ENCODE assay signal across 1 cellular context in the genomic region with DNA sequence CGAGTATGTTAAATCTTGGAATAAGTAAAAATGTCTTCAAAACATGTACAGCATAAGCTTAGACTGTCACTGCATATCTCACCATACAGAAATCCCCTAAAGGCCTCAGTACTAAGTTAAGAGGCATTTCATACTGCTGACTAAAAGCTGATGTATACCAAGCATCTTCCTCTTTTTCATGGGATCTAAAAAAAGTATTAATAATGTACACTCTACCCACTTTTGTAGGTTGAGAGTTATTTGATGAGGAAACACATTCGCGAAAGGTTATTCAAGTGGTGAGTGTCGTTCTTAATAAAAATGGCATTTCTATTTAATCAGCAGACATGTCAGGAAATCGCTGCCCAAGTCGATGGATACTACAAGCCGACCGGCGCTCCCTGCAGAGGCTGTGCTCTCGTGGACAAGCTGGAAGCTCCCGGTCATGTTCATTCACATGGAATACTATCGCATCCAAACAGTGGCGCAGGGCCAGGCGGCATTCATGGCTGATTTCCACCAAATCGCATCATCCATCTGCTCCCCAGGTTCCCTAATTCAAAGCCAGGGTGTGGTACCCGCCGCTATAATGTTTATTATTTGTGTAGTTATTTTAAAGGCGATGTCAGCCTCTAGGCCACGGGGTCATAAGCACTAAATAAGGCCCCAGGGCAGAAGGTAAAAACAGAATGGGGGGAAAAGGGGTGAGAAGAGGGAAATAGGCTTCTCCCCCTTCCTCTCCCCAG.
TF ChIP-seq lines count a peak whose summit lies in the region.

No MANE protein-coding gene starts in this region.

TF ChIP-seq in SK-N-SH, 30 proteins besides CTCF, POLR2A, EP300 and RAD21 (continued from another document):
- TF ChIP-seq YY1 (IDR thresholded peaks at IDR 0.05; ENCODE audit: low read depth), result peak; percentile 18; the same call in 1 of the 2 replicates
- TF ChIP-seq, protein P1, sequence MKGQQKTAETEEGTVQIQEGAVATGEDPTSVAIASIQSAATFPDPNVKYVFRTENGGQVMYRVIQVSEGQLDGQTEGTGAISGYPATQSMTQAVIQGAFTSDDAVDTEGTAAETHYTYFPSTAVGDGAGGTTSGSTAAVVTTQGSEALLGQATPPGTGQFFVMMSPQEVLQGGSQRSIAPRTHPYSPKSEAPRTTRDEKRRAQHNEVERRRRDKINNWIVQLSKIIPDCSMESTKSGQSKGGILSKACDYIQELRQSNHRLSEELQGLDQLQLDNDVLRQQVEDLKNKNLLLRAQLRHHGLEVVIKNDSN (IDR thresholded peaks at IDR 0.05; ENCODE audit: borderline replicate concordance, low read depth), result no peak
- TF ChIP-seq TCF12 (IDR thresholded peaks at IDR 0.05), result peak; percentile 16; the same call in 1 of the 2 replicates
- TF ChIP-seq CHD2 (IDR thresholded peaks at IDR 0.05; ENCODE audit: low read length, partially characterized antibody), result no peak
- 0 out of 2 replicates have a peak, but pooled peaks have one; percentile 18 for TF ChIP-seq RCOR1 (IDR thresholded peaks at IDR 0.05; ENCODE audit: low read length)
